In the genomic region with DNA sequence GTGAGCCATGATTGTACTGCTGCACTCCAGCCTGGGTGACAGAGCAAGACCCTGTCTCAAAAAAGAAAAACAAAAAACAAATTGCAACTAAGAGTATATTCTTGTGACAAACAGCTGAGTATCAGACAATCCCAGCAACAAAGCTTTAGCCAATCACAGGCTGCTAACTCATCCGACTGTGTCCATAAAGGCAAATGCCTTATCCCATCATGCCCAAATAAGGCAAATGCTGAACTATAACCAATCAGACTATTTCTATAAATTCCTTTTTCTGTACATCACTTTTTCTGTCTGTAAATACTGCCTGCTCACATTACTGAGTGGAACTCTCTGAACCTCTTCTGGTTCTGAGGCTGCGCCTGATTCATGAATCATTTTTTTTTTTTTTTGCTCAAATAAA, we compare ENCODE assay signal across 39 cellular contexts. TPM values are rescaled to one million over a fixed set of nuclear protein-coding genes. Genes with fewer than 3 reads are reported as not detected.
"Had no signal": no experiment of that assay in that cellular context is flagged by ENCODE, and none has a peak within 500 bp of the region (broad histone marks: within the 10 kb centered on the region; RNA-seq: fewer than 3 reads in every experiment).

No MANE protein-coding gene starts in this region.

- DNase-seq: Karpas-422, Kasumi-1, MG63, MM.1S, MV-4-11, NCI-H1048, NCI-H1092, NCI-H1092 treated with DMSO at 0.1 percent for 48 hours, NCI-H1105, NCI-H1105 treated with DMSO at 0.1 percent for 48 hours, NCI-H1417, NCI-H1417 treated with DMSO at 0.1 percent for 48 hours, NCI-H1436, NCI-H1436 treated with DMSO at 0.1 percent for 48 hours, NCI-H146, NCI-H1694, NCI-H1694 treated with DMSO at 0.1 percent for 48 hours, NCI-H187, NCI-H187 treated with DMSO at 0.1 percent for 48 hours, NCI-H1930, NCI-H2029, NCI-H2029 treated with DMSO at 0.1 percent for 48 hours, NCI-H2081, NCI-H2081 treated with DMSO at 0.1 percent for 48 hours, NCI-H2107, NCI-H2171, NCI-H2171 treated with DMSO at 0.1 percent for 48 hours, NCI-H2227 treated with DMSO at 0.1 percent for 48 hours, NCI-H226, NCI-H345, NCI-H446, NCI-H446 treated with DMSO at 0.1 percent for 48 hours, NCI-H510A, NCI-H510A treated with DMSO at 0.1 percent for 48 hours, NCI-H524 had no signal

- H3K36me3 ChIP-seq: MG63 had no signal

- H3K27me3 ChIP-seq: MG63 had no signal

- H3K4me3 ChIP-seq: MG63 had no signal

- H3K9me3 ChIP-seq: MG63 had no signal

RNA-seq across cellular contexts. Expression of a gene that starts 37.5 kb away (rescaled TPM):
- total RNA-seq: LHCN-M2, M059J, MCF 10A, NCI-H460 had no signal
